Comparison of ENCODE assay signal across 11 cellular contexts in genomic region chr20:34528921-34529297, GRCh38. TPM values are rescaled to one million over a fixed set of nuclear protein-coding genes. Genes with fewer than 3 reads are reported as not detected.
DNase-seq lines count a peak whose midpoint lies in the region; ATAC-seq and TF ChIP-seq lines count a peak whose summit lies in the region.
"Had no signal": no experiment of that assay in that cellular context is flagged by ENCODE, and none has a peak within 500 bp of the region (broad histone marks: within the 10 kb centered on the region; RNA-seq: fewer than 3 reads in every experiment).

No MANE protein-coding gene starts in this region.

- no peak; the same call in 1 of the 2 replicates for TF ChIP-seq CTCF in VCaP (conservative IDR thresholded peaks at IDR 0.05)
- peak in 1 of 3 experiments; percentile 34 for TF ChIP-seq CTCF in esophagus muscularis mucosa (IDR thresholded peaks at IDR 0.05)
- TF ChIP-seq CTCF in lower lobe of right lung (IDR thresholded peaks at IDR 0.05): no peak
- peak; percentile 28 for TF ChIP-seq CTCF in thoracic aorta (IDR thresholded peaks at IDR 0.05)

- no peaks in the 10 kb centered on the region for H3K9me3 Mint-ChIP-seq in naive thymus-derived CD8-positive, alpha-beta T cell

- H3K27me3 ChIP-seq in esophagus muscularis mucosa (no peaks in the 10 kb centered on the region), lower lobe of right lung (ENCODE audit: low read depth) (no peaks in the 10 kb centered on the region), thoracic aorta (replicated peaks; ENCODE audit: insufficient read depth) (no peaks in the 10 kb centered on the region)
- H3K27me3 ChIP-seq: right lobe of liver had no signal

- peaks cover 13 to 31% (median 21%) of the 10 kb centered on the region in 4 donors for H3K4me1 Mint-ChIP-seq in naive thymus-derived CD8-positive, alpha-beta T cell

- H3K4me3 Mint-ChIP-seq in naive thymus-derived CD8-positive, alpha-beta T cell: no peak overlapping the region

- intact Hi-C loops in esophagus muscularis mucosa (cut with DNase I): loop anchor here (10.0 kb wide), 1 partner anchor 214 kb away; no protein-coding TSS in a partner anchor
- intact Hi-C loops in lower lobe of right lung (cut with DNase I): no loop called here

- H3K9me3 ChIP-seq in esophagus muscularis mucosa: no peaks in the 10 kb centered on the region
- no peaks in the 10 kb centered on the region for H3K9me3 ChIP-seq in lower lobe of right lung
- H3K9me3 ChIP-seq in thoracic aorta: no peaks in the 10 kb centered on the region
- H3K9me3 ChIP-seq: right lobe of liver had no signal

- TF ChIP-seq EP300 in esophagus muscularis mucosa (IDR thresholded peaks at IDR 0.05): no peak

- peaks cover 0 to 67% (median 3%) of the 10 kb centered on the region in 3 donors for H3K36me3 Mint-ChIP-seq in naive thymus-derived CD8-positive, alpha-beta T cell

- H3K27ac Mint-ChIP-seq in naive thymus-derived CD8-positive, alpha-beta T cell: peak overlapping the region in 1 of 10 donors; percentile 28

- no peaks in the 10 kb centered on the region for H3K27me3 Mint-ChIP-seq in naive thymus-derived CD8-positive, alpha-beta T cell

- peak; percentile 72 to 73 for ATAC-seq in lower lobe of right lung
- no peak for ATAC-seq in thoracic aorta (ENCODE audit: insufficient number of reproducible peaks, low FRiP score, low read depth)
- ATAC-seq in naive thymus-derived CD8-positive, alpha-beta T cell: no peak
- no peak for ATAC-seq in HG02678 (IDR thresholded peaks at IDR 0.05; ENCODE audit: unreplicated experiment)

- peaks cover 55 to 81% (median 67%) of the 10 kb centered on the region in 4 donors for H3K4me1 ChIP-seq in esophagus muscularis mucosa
- peaks cover 57% of the 10 kb centered on the region for H3K4me1 ChIP-seq in lower lobe of right lung
- peaks cover 26 to 46% of the 10 kb centered on the region in 2 donors for H3K4me1 ChIP-seq in thoracic aorta (ENCODE audit: control insufficient read depth in 1 of 2, low read depth in 2 of 2)

- DNase-seq in esophagus muscularis mucosa (ENCODE audit: extremely low spot score) (no peak), lower lobe of right lung (peak; percentile 81), thoracic aorta (ENCODE audit: low spot score) (no peak), SW 1271 (lab: John Stamatoyannopoulos, UW) (no peak), NCI-H748 treated with DMSO at 0.1 percent for 48 hours (lab: John Stamatoyannopoulos, UW) (no peak)
- no peak for DNase-seq in naive thymus-derived CD8-positive, alpha-beta T cell
- DNase-seq: NCI-H226 had no signal

- H3K4me3 ChIP-seq in esophagus muscularis mucosa (no peak overlapping the region), lower lobe of right lung (no peak overlapping the region), thoracic aorta (no peak overlapping the region)
- H3K4me3 ChIP-seq: right lobe of liver had no signal

- H3K27ac ChIP-seq in VCaP (peak overlapping the region; percentile 94), esophagus muscularis mucosa (replicated peaks in 1 of 4) (peak overlapping the region; percentile 15 to 48 (median 30)), lower lobe of right lung (peak overlapping the region; percentile 34), thoracic aorta (peak overlapping the region; percentile 43 to 54)
- H3K27ac ChIP-seq: HL-60, right lobe of liver had no signal

- H3K36me3 ChIP-seq in esophagus muscularis mucosa (peaks cover 11 to 72% (median 62%) of the 10 kb centered on the region in 4 donors), lower lobe of right lung (peaks cover 79% of the 10 kb centered on the region), thoracic aorta (peaks cover 29% of the 10 kb centered on the region)

- no peak for TF ChIP-seq POLR2A in esophagus muscularis mucosa (IDR thresholded peaks at IDR 0.05; ENCODE audit: low read depth)

- 45% methylated on average over 5 of the region's 5 CpGs for WGBS in esophagus muscularis mucosa

- POLR2A ChIA-PET in naive thymus-derived CD8-positive, alpha-beta T cell (lab: Charles Lee): no interaction called here

RNA-seq across cellular contexts. Expression of gene DYNLRB1, which starts 12.7 kb away (rescaled TPM):
- total RNA-seq in esophagus muscularis mucosa (100 to 1,000 TPM; 152 to 252 (median 191) TPM), lower lobe of right lung (161 TPM), thoracic aorta (100 to 1,000 TPM; 115 to 138 TPM)
- total RNA-seq in naive thymus-derived CD8-positive, alpha-beta T cell: 10 to 100 TPM; 60.1 to 67.6 TPM
- polyA plus RNA-seq in naive thymus-derived CD8-positive, alpha-beta T cell: 100 to 1,000 TPM; 216 to 275 (median 268) TPM

RNA-seq across cellular contexts. Expression of gene MAP1LC3A, which starts 29.6 kb away (rescaled TPM):
- total RNA-seq in esophagus muscularis mucosa (100 to 1,000 TPM in 3 of 4 donors, 10 to 100 TPM in 1; 83.9 to 152 (median 111) TPM), lower lobe of right lung (51.6 TPM), thoracic aorta (10 to 100 TPM; 39.2 to 79.6 TPM)
- 1 to 10 TPM in 1 of 2 experiments, under 1 TPM in 1; 0.99 to 2.4 TPM for total RNA-seq in naive thymus-derived CD8-positive, alpha-beta T cell
- 1 to 10 TPM in 2 of 3 donors, under 1 TPM in 1; 0.94 to 2.1 (median 1.6) TPM for polyA plus RNA-seq in naive thymus-derived CD8-positive, alpha-beta T cell

Comparison
In these comparisons a context has a peak if more than half of its experiments do, and no peak if none do; other contexts are left out.
1. H3K27ac ChIP-seq: peak in every context shown above with its lines; median percentile 94 in VCaP; 48 in thoracic aorta; 34 in lower lobe of right lung; 30 in esophagus muscularis mucosa.
2. ATAC-seq: peak in lower lobe of right lung (2 of 2); none in thoracic aorta (single experiment), naive thymus-derived CD8-positive, alpha-beta T cell (0 of 2) and HG02678 (single experiment).
3. RNA of gene MAP1LC3A, which starts 29.6 kb away (total RNA-seq): 83.9 to 152 TPM in esophagus muscularis mucosa, 39.2 to 79.6 TPM in thoracic aorta and 51.6 TPM in lower lobe of right lung (single experiment); 0.99 to 2.4 TPM in naive thymus-derived CD8-positive, alpha-beta T cell; every median in the first group is over 10 times any median in the second.